ENCODE assay signal across 8 cellular contexts in genomic region chr1:165851034-165851658, GRCh38. TPM values are rescaled to one million over a fixed set of nuclear protein-coding genes. Genes with fewer than 3 reads are reported as not detected.
DNase-seq lines count a peak whose midpoint lies in the region; ATAC-seq, FAIRE-seq and TF ChIP-seq lines count a peak whose summit lies in the region.

No MANE protein-coding gene starts in this region.

- H3K9ac ChIP-seq in KMS-11 (no peak overlapping the region; the same call in 1 of the 2 replicates), GM12878 (ENCODE audit: control insufficient read depth, insufficient read depth, low read length) (no peak overlapping the region)

- no peaks in the 10 kb centered on the region; the same call in 2 of the 3 replicates for H3K9me3 ChIP-seq in GM12878 (replicated peaks; ENCODE audit: control insufficient read depth, insufficient read depth, low read length)
- no peaks in the 10 kb centered on the region for H3K9me3 ChIP-seq in gastrocnemius medialis

- RAD21 ChIA-PET in GM12878 (lab: Charles Lee; ENCODE audit: unreplicated experiment): interaction anchor here (0.7 to 11.4 kb wide), 4 partner anchors 21 to 456 kb away, joined by 3 to 73 read pairs (median 4); partner anchors contain the start of gene UCK2

- H3K27me3 ChIP-seq in KMS-11 (ENCODE audit: insufficient read depth, low read depth) (no peaks in the 10 kb centered on the region), GM12878 (replicated peaks in 1 of 2; ENCODE audit: control insufficient read depth in 2 of 2, insufficient read depth in 2 of 2, low read length in 1 of 2) (no peaks in the 10 kb centered on the region), gastrocnemius medialis (no peaks in the 10 kb centered on the region)

- POLR2A ChIA-PET in GM12878 (lab: Charles Lee): interaction anchor here (0.6 to 2.0 kb wide), 4 partner anchors 22 to 48 kb away, joined by 3 to 7 read pairs (median 4); no protein-coding TSS in a partner anchor

- SMC1A ChIA-PET in GM12878 (lab: Charles Lee; ENCODE audit: uncharacterized antibody, unreplicated experiment): interaction anchor here (1.1 to 17.9 kb wide), 3 partner anchors 11 to 21 kb away, joined by 3 to 212 read pairs (median 145); no protein-coding TSS in a partner anchor

- no peak for TF ChIP-seq CTCF in KMS-11 (conservative IDR thresholded peaks at IDR 0.05; ENCODE audit: low read depth, low read length)
- TF ChIP-seq CTCF in GM12878 (IDR thresholded peaks at IDR 0.05 in 2 of 3, conservative IDR thresholded peaks at IDR 0.05 in 1 of 3; ENCODE audit: control insufficient read depth in 2 of 3, extremely low read depth in 1 of 3, insufficient read depth in 1 of 3, low read depth in 3 of 3, low read length in 3 of 3): no peak
- no peak for TF ChIP-seq CTCF in gastrocnemius medialis (IDR thresholded peaks at IDR 0.05 in 4 of 5, conservative IDR thresholded peaks at IDR 0.05 in 1 of 5)

- H3K36me3 ChIP-seq in KMS-11 (ENCODE audit: insufficient read depth) (no peaks in the 10 kb centered on the region; the same call in 1 of the 2 replicates), GM12878 (ENCODE audit: control insufficient read depth in 2 of 2, insufficient read depth in 2 of 2, low read length in 1 of 2) (no peaks in the 10 kb centered on the region; a peak in 1 of 4 replicates), gastrocnemius medialis (no peaks in the 10 kb centered on the region)

- BruUV-seq in GM12878 (replicated peaks; lab: Mats Ljungman, UMichigan): no TSS peak

- DNase-seq in GF-D8 (lab: John Stamatoyannopoulos, UW) (peak; percentile 76), GM12878 (ENCODE audit: low read depth, low spot score) (no peak), cerebellum (ENCODE audit: low spot score) (no peak), SHP77 (lab: John Stamatoyannopoulos, UW) (no peak), gastrocnemius medialis (no peak), cardiac septum (ENCODE audit: low spot score) (no peak)

- peaks cover 97% of the 10 kb centered on the region for H4K20me1 ChIP-seq in KMS-11 (ENCODE audit: insufficient read depth)
- no peaks in the 10 kb centered on the region for H4K20me1 ChIP-seq in GM12878 (ENCODE audit: control insufficient read depth, insufficient read depth)

- no peak for TF ChIP-seq RAD21 in GM12878 (IDR thresholded peaks at IDR 0.05; ENCODE audit: insufficient read depth, low read depth, low read length)

- CTCF ChIA-PET in GM12878 (lab: Yijun Ruan, JAX): interaction anchor here (0.9 to 9.7 kb wide), 4 partner anchors 9 to 22 kb away, joined by 3 to 62 read pairs (median 7); no protein-coding TSS in a partner anchor

- H3K4me2 ChIP-seq in KMS-11: peak overlapping the region; percentile 52
- H3K4me2 ChIP-seq in GM12878 (ENCODE audit: control insufficient read depth, insufficient read depth): peak overlapping the region; percentile 82

- WGBS in GM12878 (ENCODE audit: insufficient coverage, insufficient replicate concordance, low lambda C conversion rate, missing lambda C conversion rate): 35% methylated on average over 4 of the region's 4 CpGs

- intact Hi-C loops in GM12878 (cut with micrococcal nuclease; ENCODE audit: unreplicated experiment): no loop called here
- intact Hi-C loops in gastrocnemius medialis (cut with DNase I; ENCODE audit: low total_unique reads): no loop called here
- intact Hi-C loops in cardiac septum (cut with DNase I): no loop called here

- TF ChIP-seq EP300 in GM12878 (IDR thresholded peaks at IDR 0.05; ENCODE audit: borderline replicate concordance in 1 of 2, control insufficient read depth in 1 of 2, low read depth in 2 of 2, low read length in 2 of 2): no peak

- H2AFZ ChIP-seq in KMS-11 (ENCODE audit: low read depth): no peak overlapping the region
- no peak overlapping the region for H2AFZ ChIP-seq in GM12878 (ENCODE audit: control insufficient read depth, low read depth, low read length)

- peaks cover 98% of the 10 kb centered on the region for H3K4me1 ChIP-seq in KMS-11 (ENCODE audit: low read depth, poor library complexity, severe bottlenecking)
- H3K4me1 ChIP-seq in GM12878 (ENCODE audit: control insufficient read depth, insufficient read depth, low read length): peaks cover 36% of the 10 kb centered on the region
- H3K4me1 ChIP-seq in gastrocnemius medialis: peaks cover 42% of the 10 kb centered on the region in 2 donors

- H3K27ac ChIP-seq in KMS-11 (peak overlapping the region; percentile 37; the same call in 1 of the 2 replicates), GM12878 (ENCODE audit: control insufficient read depth, insufficient read depth) (peak overlapping the region; percentile 37; the same call in 1 of the 2 replicates), gastrocnemius medialis (no peak overlapping the region)

- no peak for FAIRE-seq in GM12878 (lab: Jason Lieb, UNC)

- peak overlapping the region; percentile 52 for H3K4me3 ChIP-seq in KMS-11 (IDR thresholded peaks at IDR 0.05; ENCODE audit: insufficient read depth, low read depth, low read length)
- H3K4me3 ChIP-seq in GM12878: no peak overlapping the region
- H3K4me3 ChIP-seq in gastrocnemius medialis: no peak overlapping the region

- H3K79me2 ChIP-seq in KMS-11 (ENCODE audit: insufficient read depth, low read depth): peaks cover 97% of the 10 kb centered on the region
- H3K79me2 ChIP-seq in GM12878 (ENCODE audit: control insufficient read depth, insufficient read depth, low read length): peaks cover 86% of the 10 kb centered on the region

- peak; percentile 81 for ATAC-seq in GM21529 (IDR thresholded peaks at IDR 0.05; ENCODE audit: unreplicated experiment)
- ATAC-seq in GM12878: peak; percentile 88
- no peak for ATAC-seq in gastrocnemius medialis

- no peak for TF ChIP-seq POLR2A in GM12878 (IDR thresholded peaks at IDR 0.05; ENCODE audit: low read depth, low read length)
- TF ChIP-seq POLR2A in gastrocnemius medialis (IDR thresholded peaks at IDR 0.05): no peak

- in situ Hi-C loops in GM12878 (cut with MboI) (no loop called here), gastrocnemius medialis (cut with MboI; ENCODE audit: low sequenced_read_pairs in 4 of 4) (no loop called here)

TF ChIP-seq in GM12878, 131 proteins besides CTCF, POLR2A, EP300 and RAD21 (continues in another document):
- TF ChIP-seq SKIL (IDR thresholded peaks at IDR 0.05; ENCODE audit: low read depth, poor library complexity, severe bottlenecking) (peak; percentile 33), BRCA1 (IDR thresholded peaks at IDR 0.05; ENCODE audit: low read depth, low read length) (no peak), BMI1 (IDR thresholded peaks at IDR 0.05; ENCODE audit: borderline replicate concordance) (no peak), IRF3 (IDR thresholded peaks at IDR 0.05) (no peak)

RNA-seq across cellular contexts. Expression of gene UCK2, which starts 23.7 kb away (rescaled TPM):
- total RNA-seq in GM12878 (2013; cell fraction: nucleolus; rRNA removed): 49.7 and 55.2 TPM in 2 replicates
- 99.9 and 105 TPM in 2 replicates for total RNA-seq in GM12878 (2014; rRNA removed)
- total RNA-seq in GM12878 (2014; rRNA removed; fragmentation: Illumina TruSeq; extraction: Trizol): 55.3 and 57.0 TPM in 2 replicates
- 70.9 and 74.0 TPM in 2 replicates for total RNA-seq in GM12878 (2021)
- polyA plus RNA-seq in GM12878 (2011; ENCODE audit: low read depth): 35.8 TPM
- polyA plus RNA-seq in GM12878 (2011; rRNA removed): 79.0 and 95.4 TPM in 2 replicates
- 117 and 130 TPM in 2 replicates for polyA plus RNA-seq in GM12878 (2011; cell fraction: cytosol; rRNA removed)
- 66.9 and 67.2 TPM in 2 replicates for polyA plus RNA-seq in GM12878 (2011; cell fraction: nucleus; rRNA removed)
- 34.8 and 36.4 TPM in 2 replicates for polyA plus RNA-seq in GM12878 (2012)
- polyA plus RNA-seq in GM12878 (2014; fragmentation: Illumina TruSeq; extraction: Trizol): 59.0 and 70.7 TPM in 2 replicates
- polyA plus RNA-seq in GM12878 (2014; fragmentation: Nextera tagmentation; extraction: Ambion mirVana): 10 to 100 TPM; 67.0 to 74.3 TPM
- polyA plus RNA-seq in GM12878 (2014; rRNA removed): 96.3 and 97.0 TPM in 2 replicates
- 100 to 1,000 TPM in 1 of 2 experiments, 10 to 100 TPM in 1; 97.6 to 106 TPM for polyA plus RNA-seq in GM12878 (2016; fragmentation: Nextera tagmentation; extraction: Ambion mirVana)
- polyA minus RNA-seq in GM12878 (2011; rRNA and poly(A)+ RNA removed): 129 and 137 TPM in 2 replicates
- polyA minus RNA-seq in GM12878 (2011; cell fraction: cytosol; rRNA and poly(A)+ RNA removed): 42.0 and 46.0 TPM in 2 replicates
- 27.6 and 52.4 TPM in 2 replicates for polyA minus RNA-seq in GM12878 (2011; cell fraction: nucleus; rRNA and poly(A)+ RNA removed)
- 54.1 TPM for total RNA-seq in cerebellum
- 10 to 100 TPM; 14.0 to 32.7 (median 24.1) TPM for total RNA-seq in gastrocnemius medialis
- total RNA-seq in cardiac septum: 32.0 TPM

Comparison
In these comparisons a context has a peak if more than half of its experiments do, and no peak if none do; other contexts are left out.
1. ATAC-seq: peak in GM21529 (single experiment) and GM12878 (single experiment); none in gastrocnemius medialis (0 of 2).
2. H3K27ac ChIP-seq: peak in KMS-11 (single experiment) and GM12878 (single experiment); none in gastrocnemius medialis (0 of 4).